ENCODE assay signal across 8 cellular contexts in genomic region chr3:23202921-23203650, GRCh38. TPM values are rescaled to one million over a fixed set of nuclear protein-coding genes. Genes with fewer than 3 reads are reported as not detected.
DNase-seq lines count a peak whose midpoint lies in the region; ATAC-seq lines count a peak whose summit lies in the region.

TSS of gene UBE2E2 (plus strand) at chr3:23203327.

- H3K4me1 Mint-ChIP-seq in activated CD4-positive, alpha-beta memory T cell treated with anti-CD3 and anti-CD28 coated beads for 36 hours (ENCODE audit: low read depth): peaks cover 8% of the 10 kb centered on the region
- H3K4me1 Mint-ChIP-seq in effector memory CD8-positive, alpha-beta T cell (ENCODE audit: low read depth in 2 of 2): peaks cover 10 to 14% of the 10 kb centered on the region in 2 donors

- CTCF ChIA-PET in activated CD4-positive, alpha-beta memory T cell treated with anti-CD3 and anti-CD28 coated beads for 36 hours (lab: Charles Lee): no interaction called here

- intact Hi-C loops in activated CD4-positive, alpha-beta memory T cell treated with anti-CD3 and anti-CD28 coated beads for 36 hours (cut with micrococcal nuclease): loop anchor here (5.0 kb wide), 1 partner anchor 49 kb away; no protein-coding TSS in a partner anchor

- H3K27ac Mint-ChIP-seq in activated CD4-positive, alpha-beta memory T cell treated with anti-CD3 and anti-CD28 coated beads for 36 hours: no peak within 1 kb of the TSS
- H3K27ac Mint-ChIP-seq in effector memory CD8-positive, alpha-beta T cell: peak within 1 kb of the TSS in 1 of 2 donors; percentile 30

- no peaks in the 10 kb centered on the region for H3K9me3 Mint-ChIP-seq in activated CD4-positive, alpha-beta memory T cell treated with anti-CD3 and anti-CD28 coated beads for 36 hours
- H3K9me3 Mint-ChIP-seq in effector memory CD8-positive, alpha-beta T cell: peaks cover 0 to 2% of the 10 kb centered on the region in 2 donors

- DNase-seq in SIG-M5 treated with dmso at 0.1 percent for 504 hours (lab: John Stamatoyannopoulos, UW; ENCODE audit: unreplicated experiment): peak; percentile 60
- DNase-seq in SIG-M5 (lab: John Stamatoyannopoulos, UW): no peak
- peak; percentile 21 for DNase-seq in NCI-H2196 treated with DMSO at 0.1 percent for 48 hours (lab: John Stamatoyannopoulos, UW; ENCODE audit: unreplicated experiment)
- DNase-seq in activated CD4-positive, alpha-beta memory T cell treated with anti-CD3 and anti-CD28 coated beads for 36 hours: peak; percentile 54
- DNase-seq in effector memory CD8-positive, alpha-beta T cell: peak in 1 of 3 experiments; percentile 5
- DNase-seq in lung microvascular endothelial cell (ENCODE audit: low read depth in 2 of 2): peak; percentile 76 to 87
- peak; percentile 35 to 47 (median 42) for DNase-seq in stimulated activated CD4-positive, alpha-beta T cell treated with anti-CD3 and anti-CD28 coated beads, TNF-alpha, amount 100 ng/mL, for 4 hours (ENCODE audit: low read depth in 3 of 3)

- no peaks in the 10 kb centered on the region for H3K36me3 Mint-ChIP-seq in activated CD4-positive, alpha-beta memory T cell treated with anti-CD3 and anti-CD28 coated beads for 36 hours
- H3K36me3 Mint-ChIP-seq in effector memory CD8-positive, alpha-beta T cell (ENCODE audit: insufficient read depth): peaks cover 2% of the 10 kb centered on the region

- H3K27me3 Mint-ChIP-seq in activated CD4-positive, alpha-beta memory T cell treated with anti-CD3 and anti-CD28 coated beads for 36 hours: peaks cover 32% of the 10 kb centered on the region
- H3K27me3 Mint-ChIP-seq in effector memory CD8-positive, alpha-beta T cell: peaks cover 43 to 48% of the 10 kb centered on the region in 2 donors

- H3K4me3 Mint-ChIP-seq in activated CD4-positive, alpha-beta memory T cell treated with anti-CD3 and anti-CD28 coated beads for 36 hours: peak within 1 kb of the TSS; percentile 73
- peak within 1 kb of the TSS; percentile 84 to 85 for H3K4me3 Mint-ChIP-seq in effector memory CD8-positive, alpha-beta T cell

- ATAC-seq in HG02885 (IDR thresholded peaks at IDR 0.05; ENCODE audit: poor library complexity, unreplicated experiment): peak; percentile 73
- ATAC-seq in effector memory CD8-positive, alpha-beta T cell (replicated peaks): peak; percentile 61

- POLR2A ChIA-PET in activated CD4-positive, alpha-beta memory T cell treated with anti-CD3 and anti-CD28 coated beads for 36 hours (lab: Charles Lee): no interaction called here

RNA-seq across cellular contexts. Expression of gene UBE2E2, which starts in this region (rescaled TPM):
- 1 to 10 TPM; 2.0 to 4.2 TPM for total RNA-seq in activated CD4-positive, alpha-beta memory T cell treated with anti-CD3 and anti-CD28 coated beads for 36 hours
- total RNA-seq in lung microvascular endothelial cell: 20.4 and 28.5 TPM in 2 replicates
